ENCODE assay signal across 9 cellular contexts in genomic region chr9:131404581-131404980, GRCh38. TPM values are rescaled to one million over a fixed set of nuclear protein-coding genes. Genes with fewer than 3 reads are reported as not detected.
DNase-seq lines count a peak whose midpoint lies in the region; TF ChIP-seq lines count a peak whose summit lies in the region.
"Had no signal": no experiment of that assay in that cellular context is flagged by ENCODE, and none has a peak within 500 bp of the region (broad histone marks: within the 10 kb centered on the region; RNA-seq: fewer than 3 reads in every experiment).

No MANE protein-coding gene starts in this region.

- H3K4me2 ChIP-seq in mesenchymal stem cell (ENCODE audit: low read length, poor library complexity, severe bottlenecking), result no peak overlapping the region

- WGBS in mesenchymal stem cell, result 49% methylated on average over 5 of the region's 5 CpGs

- H3K4me3 ChIP-seq in breast epithelium (no peak overlapping the region), astrocyte of the cerebellum (ENCODE audit: low read depth, low read length) (no peak overlapping the region), mesenchymal stem cell (ENCODE audit: insufficient read depth in 1 of 2, low read depth in 1 of 2, low read length in 2 of 2) (no peak overlapping the region)

- H3K79me1 ChIP-seq in mesenchymal stem cell (replicated peaks; ENCODE audit: low read length, poor library complexity, severe bottlenecking), result no peaks in the 10 kb centered on the region

- H3K4ac ChIP-seq in mesenchymal stem cell (ENCODE audit: low read depth in 1 of 2, low read length in 2 of 2), result no peak overlapping the region

- no peak overlapping the region for H3K18ac ChIP-seq in mesenchymal stem cell (ENCODE audit: low read depth in 1 of 2, low read length in 2 of 2)

- H3K27me3 ChIP-seq in breast epithelium, result no peaks in the 10 kb centered on the region
- no peaks in the 10 kb centered on the region for H3K27me3 ChIP-seq in mesenchymal stem cell (ENCODE audit: control insufficient read depth in 1 of 2, insufficient read depth in 1 of 2, low read length in 2 of 2)

- no peak for TF ChIP-seq POLR2A in breast epithelium (IDR thresholded peaks at IDR 0.05)

- no peak overlapping the region for H2AFZ ChIP-seq in mesenchymal stem cell (ENCODE audit: low read depth, low read length)

- H2BK12ac ChIP-seq in mesenchymal stem cell (ENCODE audit: low read length in 2 of 2), result no peak overlapping the region

- no peak overlapping the region for H2BK15ac ChIP-seq in mesenchymal stem cell (ENCODE audit: low read depth, poor library complexity, severe bottlenecking)

- no peak overlapping the region for H3K23ac ChIP-seq in mesenchymal stem cell (ENCODE audit: low read length in 2 of 2)

- H3K27me3 Mint-ChIP-seq in MCF 10A (ENCODE audit: insufficient read depth, unreplicated experiment), result no peaks in the 10 kb centered on the region

- no peak for DNase-seq in breast epithelium (ENCODE audit: low spot score in 2 of 2)
- no peak for DNase-seq in MCF 10A (ENCODE audit: unreplicated experiment)
- peak; percentile 81 for DNase-seq in astrocyte of the cerebellum (ENCODE audit: low read depth)
- DNase-seq in mesenchymal stem cell, result peak; percentile 57
- no peak for DNase-seq in cerebellum (ENCODE audit: low spot score)
- no peak for DNase-seq in stimulated activated CD4-positive, alpha-beta T cell treated with anti-CD3 and anti-CD28 coated beads, Interleukin-4, amount 100 ng/mL, for 1 hour
- DNase-seq in SK-N-DZ (ENCODE audit: low spot score), result no peak
- DNase-seq: COR-L47 had no signal

- H3K27ac Mint-ChIP-seq in MCF 10A (ENCODE audit: low read depth, unreplicated experiment), result no peak overlapping the region

- peak overlapping the region; percentile 31 for H3K9ac ChIP-seq in mesenchymal stem cell (ENCODE audit: low read length)

- H2BK120ac ChIP-seq in mesenchymal stem cell (ENCODE audit: low read depth, low read length), result no peak overlapping the region

- no peak overlapping the region for H3K4me3 Mint-ChIP-seq in MCF 10A (ENCODE audit: unreplicated experiment)

- no peak overlapping the region for H4K8ac ChIP-seq in mesenchymal stem cell (ENCODE audit: low read length)

- intact Hi-C loops in breast epithelium (cut with DNase I; ENCODE audit: low total_unique reads) (no loop called here), MCF 10A (cut with micrococcal nuclease) (no loop called here)

- TF ChIP-seq CTCF in breast epithelium (IDR thresholded peaks at IDR 0.05), result no peak
- no peak for TF ChIP-seq CTCF in MCF 10A (IDR thresholded peaks at IDR 0.05; ENCODE audit: unreplicated experiment)
- no peak for TF ChIP-seq CTCF in astrocyte of the cerebellum (IDR thresholded peaks at IDR 0.05; ENCODE audit: low read depth, low read length, missing control alignments)

- BruUV-seq in MCF 10A (replicated peaks; lab: Mats Ljungman, UMichigan), result no TSS peak

- H3K4me1 Mint-ChIP-seq in MCF 10A (ENCODE audit: insufficient read depth, unreplicated experiment), result peaks cover 54% of the 10 kb centered on the region

- no peak overlapping the region for H2BK5ac ChIP-seq in mesenchymal stem cell (ENCODE audit: low read depth, low read length, poor library complexity, severe bottlenecking)

- H3K36me3 Mint-ChIP-seq in MCF 10A (ENCODE audit: insufficient read depth, unreplicated experiment), result peaks cover 28% of the 10 kb centered on the region

- no peak overlapping the region for H4K91ac ChIP-seq in mesenchymal stem cell (ENCODE audit: low read length)

- H3K36me3 ChIP-seq in breast epithelium (no peaks in the 10 kb centered on the region), mesenchymal stem cell (ENCODE audit: control insufficient read depth in 1 of 2, insufficient read depth in 2 of 2, low read depth in 1 of 2, low read length in 2 of 2) (no peaks in the 10 kb centered on the region)

- in situ Hi-C loops in astrocyte of the cerebellum (cut with HindIII; ENCODE audit: low sequenced_read_pairs), result no loop called here

- POLR2A ChIA-PET in MCF 10A (lab: Yijun Ruan, JAX), result interaction anchor here (1.6 to 4.2 kb wide), 2 partner anchors 8 to 26 kb away, joined by 3 to 41 read pairs; no protein-coding TSS in a partner anchor

- peaks cover 19 to 62% of the 10 kb centered on the region in 2 donors for H3K4me1 ChIP-seq in breast epithelium
- H3K4me1 ChIP-seq in mesenchymal stem cell (ENCODE audit: control insufficient read depth, insufficient read depth, low read depth, low read length), result peaks cover 52% of the 10 kb centered on the region

- H3K9me3 Mint-ChIP-seq in MCF 10A (ENCODE audit: unreplicated experiment), result no peaks in the 10 kb centered on the region

- CTCF ChIA-PET in MCF 10A (lab: Yijun Ruan, JAX), result interaction anchor here (0.6 to 1.1 kb wide), 4 partner anchors 10 to 247 kb away, joined by 3 to 8 read pairs (median 6); no protein-coding TSS in a partner anchor

- H3K9me3 ChIP-seq in breast epithelium (no peaks in the 10 kb centered on the region), mesenchymal stem cell (ENCODE audit: control insufficient read depth, low read length) (no peaks in the 10 kb centered on the region)

- H3K14ac ChIP-seq in mesenchymal stem cell (ENCODE audit: low read length in 2 of 2), result no peak overlapping the region

- H2AK5ac ChIP-seq in mesenchymal stem cell (ENCODE audit: low read length, severe bottlenecking), result no peak overlapping the region

- H3K27ac ChIP-seq in breast epithelium, result peak overlapping the region; percentile 68 to 74
- H3K27ac ChIP-seq in mesenchymal stem cell (ENCODE audit: low read length, poor library complexity, severe bottlenecking), result no peak overlapping the region
- H3K27ac ChIP-seq in temporal lobe (ENCODE audit: low read depth, low read length), result peak overlapping the region; percentile 51

RNA-seq across cellular contexts. Expression of gene PRRC2B, which starts 10.7 kb away (rescaled TPM):
- total RNA-seq in breast epithelium (100 to 1,000 TPM in 2 of 3 donors, 10 to 100 TPM in 1; 95.9 to 143 (median 102) TPM), MCF 10A (2022) (173 and 186 TPM in 2 replicates), temporal lobe (259 TPM), cerebellum (162 TPM)
- 55.8 TPM for polyA plus RNA-seq in mesenchymal stem cell (2013, experiment 1 of 2)
- polyA plus RNA-seq in mesenchymal stem cell (2013, experiment 2 of 2), result 53.6 TPM
- polyA plus RNA-seq in SK-N-DZ (2014; cell fraction: cytosol; rRNA removed), result 81.2 and 95.5 TPM in 2 replicates
- 79.4 and 130 TPM in 2 replicates for polyA plus RNA-seq in SK-N-DZ (2014; cell fraction: nucleus; rRNA removed)

Comparison
In these comparisons a context has a peak if more than half of its experiments do, and no peak if none do; other contexts are left out.
1. DNase-seq: peak in astrocyte of the cerebellum (single experiment) and mesenchymal stem cell (single experiment); none in breast epithelium (0 of 2), MCF 10A (single experiment), cerebellum (single experiment), stimulated activated CD4-positive, alpha-beta T cell treated with anti-CD3 and anti-CD28 coated beads, Interleukin-4, amount 100 ng/mL, for 1 hour (single experiment) and SK-N-DZ (single experiment).